ENCODE assay signal across 13 cellular contexts in genomic region chr4:143354990-143355389, GRCh38. TPM values are rescaled to one million over a fixed set of nuclear protein-coding genes. Genes with fewer than 3 reads are reported as not detected.
DNase-seq lines count a peak whose midpoint lies in the region; ATAC-seq and TF ChIP-seq lines count a peak whose summit lies in the region.
"Had no signal": no experiment of that assay in that cellular context is flagged by ENCODE, and none has a peak within 500 bp of the region (broad histone marks: within the 10 kb centered on the region; RNA-seq: fewer than 3 reads in every experiment).

No MANE protein-coding gene starts in this region.

- H3K4me3 Mint-ChIP-seq in brain = peak overlapping the region in 3 of 5 experiments; percentile 59 to 67 (median 63)
- H3K4me3 Mint-ChIP-seq in T-helper 2 cell treated with Interferon-gamma antibody and Interleukin-4, amounts not matched to agents 5 μg/mL and 100 μg/mL, for 36 hours = no peak overlapping the region

- H3K27ac ChIP-seq in trophoblast cell (ENCODE audit: low read depth, low read length) = peak overlapping the region; percentile 15
- H3K27ac ChIP-seq: SJCRH30, upper lobe of right lung had no signal

- H2BK5ac ChIP-seq in trophoblast cell (ENCODE audit: low read depth, low read length, poor library complexity) = peak overlapping the region; percentile 44

- peaks cover 4% of the 10 kb centered on the region for H3K79me1 ChIP-seq in trophoblast cell (ENCODE audit: low read length)

- no peaks in the 10 kb centered on the region for H3K36me3 ChIP-seq in trophoblast cell (ENCODE audit: control insufficient read depth in 1 of 2, insufficient read depth in 2 of 2, low read length in 2 of 2)
- H3K36me3 ChIP-seq: SJCRH30, upper lobe of right lung had no signal

- H3K9me3 Mint-ChIP-seq in brain = no peaks in the 10 kb centered on the region
- H3K9me3 Mint-ChIP-seq in T-helper 2 cell treated with Interferon-gamma antibody and Interleukin-4, amounts not matched to agents 5 μg/mL and 100 μg/mL, for 36 hours = no peaks in the 10 kb centered on the region

- H4K91ac ChIP-seq in trophoblast cell (ENCODE audit: low read depth, low read length) = peak overlapping the region; percentile 43

- no peak overlapping the region for H3K4me2 ChIP-seq in trophoblast cell (ENCODE audit: low read length)

- peaks cover 12% of the 10 kb centered on the region for H3K79me2 ChIP-seq in trophoblast cell (ENCODE audit: control insufficient read depth, insufficient read depth, low read length, poor library complexity)

- TF ChIP-seq CTCF in brain (conservative IDR thresholded peaks at IDR 0.05) = no peak

- peaks cover 80% of the 10 kb centered on the region for H3K4me1 Mint-ChIP-seq in brain
- peaks cover 16% of the 10 kb centered on the region for H3K4me1 Mint-ChIP-seq in T-helper 2 cell treated with Interferon-gamma antibody and Interleukin-4, amounts not matched to agents 5 μg/mL and 100 μg/mL, for 36 hours (ENCODE audit: low read depth)

- no peak overlapping the region for H3K18ac ChIP-seq in trophoblast cell (ENCODE audit: low read length)

- H4K12ac ChIP-seq in trophoblast cell (ENCODE audit: low read depth, low read length) = no peak overlapping the region

- no CpG with 5 or more reads among the region's 2 CpGs for WGBS in trophoblast cell (ENCODE audit: extremely low coverage, insufficient coverage, insufficient read length)

- DNase-seq in trophoblast cell (no peak), ureter (ENCODE audit: low spot score) (no peak), A172 (ENCODE audit: low spot score) (no peak)
- DNase-seq in T-helper 2 cell treated with Interferon-gamma antibody and Interleukin-4, amounts not matched to agents 5 μg/mL and 100 μg/mL, for 36 hours (ENCODE audit: low spot score) = no peak
- DNase-seq: caudate nucleus; NCI-H187 treated with DMSO at 0.1 percent for 48 hours; SJCRH30; stimulated activated CD4-positive, alpha-beta T cell treated with anti-CD3 and anti-CD28 coated beads, Interleukin-1b, Interleukin-23, amount 100 ng/mL, for 48 hours; upper lobe of right lung had no signal

- no peak overlapping the region for H3K4me3 ChIP-seq in trophoblast cell (ENCODE audit: low read depth, low read length)
- H3K4me3 ChIP-seq: SJCRH30, upper lobe of right lung had no signal

- peak overlapping the region; percentile 84 for H2BK120ac ChIP-seq in trophoblast cell (ENCODE audit: insufficient read depth, low read length, poor library complexity)

- ATAC-seq in GM18907 (IDR thresholded peaks at IDR 0.05; ENCODE audit: unreplicated experiment) (peak; percentile 33), HG02938 (IDR thresholded peaks at IDR 0.05; ENCODE audit: unreplicated experiment) (peak; percentile 26), HG02973 (IDR thresholded peaks at IDR 0.05; ENCODE audit: unreplicated experiment) (no peak)

- H3K9ac ChIP-seq in trophoblast cell (ENCODE audit: low read length) = no peak overlapping the region

- no peaks in the 10 kb centered on the region for H3K27me3 ChIP-seq in trophoblast cell (ENCODE audit: insufficient read depth, low read length)
- H3K27me3 ChIP-seq: SJCRH30, upper lobe of right lung had no signal

- no peak overlapping the region for H3K23ac ChIP-seq in trophoblast cell (ENCODE audit: low read length)

- H3K27me3 Mint-ChIP-seq in brain = peaks cover 4% of the 10 kb centered on the region
- peaks cover 17% of the 10 kb centered on the region for H3K27me3 Mint-ChIP-seq in T-helper 2 cell treated with Interferon-gamma antibody and Interleukin-4, amounts not matched to agents 5 μg/mL and 100 μg/mL, for 36 hours (ENCODE audit: low read depth)

- H3K9me3 ChIP-seq in trophoblast cell (ENCODE audit: insufficient read depth, low read depth, low read length) = no peaks in the 10 kb centered on the region
- H3K9me3 ChIP-seq: SJCRH30, upper lobe of right lung had no signal

- H3K36me3 Mint-ChIP-seq in brain = peaks cover 8% of the 10 kb centered on the region
- H3K36me3 Mint-ChIP-seq in T-helper 2 cell treated with Interferon-gamma antibody and Interleukin-4, amounts not matched to agents 5 μg/mL and 100 μg/mL, for 36 hours (ENCODE audit: low read depth) = no peaks in the 10 kb centered on the region

- H3K27ac Mint-ChIP-seq in brain = peak overlapping the region in 4 of 5 experiments; percentile 62 to 94 (median 90)
- H3K27ac Mint-ChIP-seq in T-helper 2 cell treated with Interferon-gamma antibody and Interleukin-4, amounts not matched to agents 5 μg/mL and 100 μg/mL, for 36 hours = no peak overlapping the region

- no peak overlapping the region for H3K4ac ChIP-seq in trophoblast cell (ENCODE audit: low read depth, low read length)

- no peak overlapping the region for H2AFZ ChIP-seq in trophoblast cell (ENCODE audit: insufficient read depth, low read length, poor library complexity)

- peak overlapping the region; percentile 49 for H4K8ac ChIP-seq in trophoblast cell (ENCODE audit: low read depth, low read length)

- H3K4me1 ChIP-seq in trophoblast cell (ENCODE audit: control insufficient read depth in 1 of 2, insufficient read depth in 2 of 2, low read length in 2 of 2) = peaks cover 8 to 23% of the 10 kb centered on the region in 2 experiments
- H3K4me1 ChIP-seq: SJCRH30 had no signal

- H2BK12ac ChIP-seq in trophoblast cell (ENCODE audit: low read length) = no peak overlapping the region

- no peak overlapping the region for H2AK5ac ChIP-seq in trophoblast cell (ENCODE audit: low read length)

- no peak overlapping the region for H3K14ac ChIP-seq in trophoblast cell (ENCODE audit: low read length)

RNA-seq across cellular contexts. Expression of gene GAB1, which starts 18.3 kb away (rescaled TPM):
- polyA plus RNA-seq in brain (ENCODE audit: insufficient read depth, low read depth, low replicate concordance) = 13.0 TPM
- polyA plus RNA-seq in trophoblast cell (2013) = 50.4 and 51.1 TPM in 2 replicates
- total RNA-seq in ureter = 42.4 TPM
- total RNA-seq in A172 (2014; rRNA removed; shearing (Covaris generic)) = 6.0 and 13.1 TPM in 2 replicates
